1 cellular context compared by ENCODE assay signal in genomic region chr17:8186787-8187516, GRCh38.
TF ChIP-seq lines count a peak whose summit lies in the region.

No MANE protein-coding gene starts in this region.

TF ChIP-seq in HepG2, 621 proteins besides CTCF, POLR2A, EP300 and RAD21 (continued from another document and continues in another):
- no peak for TF ChIP-seq MYPOP (CRISPR knock-in tag; IDR thresholded peaks at IDR 0.05)
- no peak for TF ChIP-seq ZSCAN12 (CRISPR knock-in tag; IDR thresholded peaks at IDR 0.05)
- no peak; the same call in 1 of the 2 replicates for TF ChIP-seq HMG20A (CRISPR knock-in tag; IDR thresholded peaks at IDR 0.05; ENCODE audit: borderline replicate concordance)
- TF ChIP-seq ZNF567 (CRISPR knock-in tag; IDR thresholded peaks at IDR 0.05; ENCODE audit: borderline replicate concordance): no peak
- no peak for TF ChIP-seq GMEB1 (CRISPR knock-in tag; IDR thresholded peaks at IDR 0.05; ENCODE audit: borderline replicate concordance)
- 0 out of 3 replicates have a peak, but pooled peaks have one; percentile 26 for TF ChIP-seq MXI1 (IDR thresholded peaks at IDR 0.05; ENCODE audit: borderline replicate concordance, low read depth, low read length)
- no peak for TF ChIP-seq ZNF468 (CRISPR knock-in tag; IDR thresholded peaks at IDR 0.05)
- TF ChIP-seq TEAD3 (CRISPR knock-in tag; optimal IDR thresholded peaks at IDR 0.05; ENCODE audit: borderline replicate concordance): no peak
- no peak for TF ChIP-seq TERF1 (CRISPR knock-in tag; IDR thresholded peaks at IDR 0.05)
- no peak for TF ChIP-seq POLR2G (IDR thresholded peaks at IDR 0.05; ENCODE audit: low read depth, low read length)
- no peak; the same call in 1 of the 2 replicates for TF ChIP-seq WIZ (CRISPR knock-in tag; IDR thresholded peaks at IDR 0.05)
- TF ChIP-seq BATF2 (CRISPR knock-in tag; IDR thresholded peaks at IDR 0.05): no peak
- no peak for TF ChIP-seq BRCA1 (CRISPR knock-in tag; IDR thresholded peaks at IDR 0.05)
- TF ChIP-seq ZNF547 (CRISPR knock-in tag; IDR thresholded peaks at IDR 0.05): no peak; the same call in 1 of the 2 replicates
- TF ChIP-seq GATAD1 (CRISPR knock-in tag; IDR thresholded peaks at IDR 0.05): no peak
- TF ChIP-seq MNT (IDR thresholded peaks at IDR 0.05): no peak
- no peak for TF ChIP-seq GATA4 (IDR thresholded peaks at IDR 0.05; ENCODE audit: borderline replicate concordance, low read depth)
- TF ChIP-seq ZNF883 (CRISPR knock-in tag; IDR thresholded peaks at IDR 0.05; ENCODE audit: not compliant biosample characterization): no peak
- TF ChIP-seq SP140L (CRISPR knock-in tag; IDR thresholded peaks at IDR 0.05; ENCODE audit: borderline replicate concordance): no peak; the same call in 1 of the 2 replicates
- peak; percentile 79 for TF ChIP-seq ZNF503 (CRISPR knock-in tag; IDR thresholded peaks at IDR 0.05)
- no peak for TF ChIP-seq TBX3 (IDR thresholded peaks at IDR 0.05; ENCODE audit: borderline replicate concordance)
- TF ChIP-seq ZSCAN22 (CRISPR knock-in tag; IDR thresholded peaks at IDR 0.05): no peak
- TF ChIP-seq FOXP1 (IDR thresholded peaks at IDR 0.05): no peak
- no peak; the same call in 1 of the 2 replicates for TF ChIP-seq FOXP1 (CRISPR knock-in tag; IDR thresholded peaks at IDR 0.05)
- no peak; the same call in 1 of the 2 replicates for TF ChIP-seq RARA (CRISPR knock-in tag; IDR thresholded peaks at IDR 0.05)
- 0 out of 2 replicates have a peak, but pooled peaks have one; percentile 17 for TF ChIP-seq ZNF510 (CRISPR knock-in tag; IDR thresholded peaks at IDR 0.05; ENCODE audit: low read depth)
- no peak for TF ChIP-seq ZNF83 (CRISPR knock-in tag; IDR thresholded peaks at IDR 0.05; ENCODE audit: borderline replicate concordance)
- TF ChIP-seq MAZ (IDR thresholded peaks at IDR 0.05; ENCODE audit: borderline replicate concordance, low read depth, low read length): no peak
- peak; percentile 24; the same call in 1 of the 2 replicates for TF ChIP-seq MAZ (CRISPR knock-in tag; IDR thresholded peaks at IDR 0.05; ENCODE audit: low read depth)
- TF ChIP-seq PAX8 (CRISPR knock-in tag; IDR thresholded peaks at IDR 0.05; ENCODE audit: borderline replicate concordance): no peak
- no peak for TF ChIP-seq REL (CRISPR knock-in tag; conservative IDR thresholded peaks at IDR 0.05)
- TF ChIP-seq ZNF782 (CRISPR knock-in tag; IDR thresholded peaks at IDR 0.05; ENCODE audit: borderline replicate concordance): no peak
- no peak for TF ChIP-seq SMAD9 (CRISPR knock-in tag; IDR thresholded peaks at IDR 0.05)
- TF ChIP-seq RORA (CRISPR knock-in tag; IDR thresholded peaks at IDR 0.05): no peak
- TF ChIP-seq KMT2B (CRISPR knock-in tag; IDR thresholded peaks at IDR 0.05): no peak
- TF ChIP-seq ZNF205 (CRISPR knock-in tag; IDR thresholded peaks at IDR 0.05): no peak
- no peak for TF ChIP-seq ZNF644 (CRISPR knock-in tag; IDR thresholded peaks at IDR 0.05; ENCODE audit: low read depth)
- TF ChIP-seq ETS1 (CRISPR knock-in tag; IDR thresholded peaks at IDR 0.05): no peak
- TF ChIP-seq CHD4 (IDR thresholded peaks at IDR 0.05; ENCODE audit: borderline replicate concordance, low read length): 0 out of 2 replicates have a peak, but pooled peaks have one; percentile 48
- no peak for TF ChIP-seq ZC3H13 (CRISPR knock-in tag; IDR thresholded peaks at IDR 0.05)
- TF ChIP-seq TAF1 (CRISPR knock-in tag; IDR thresholded peaks at IDR 0.05): no peak
- no peak for TF ChIP-seq ZNF337 (CRISPR knock-in tag; IDR thresholded peaks at IDR 0.05; ENCODE audit: borderline replicate concordance, low read depth)
- TF ChIP-seq ZNF672 (CRISPR knock-in tag; IDR thresholded peaks at IDR 0.05): no peak
- no peak; the same call in 1 of the 2 replicates for TF ChIP-seq ZNF580 (CRISPR knock-in tag; IDR thresholded peaks at IDR 0.05; ENCODE audit: borderline replicate concordance, low read depth)
- no peak for TF ChIP-seq MXD3 (CRISPR knock-in tag; IDR thresholded peaks at IDR 0.05)
- TF ChIP-seq NCOR1 (IDR thresholded peaks at IDR 0.05; ENCODE audit: borderline replicate concordance, low read length): peak; percentile 69; the same call in 1 of the 2 replicates
- no peak for TF ChIP-seq ZNF446 (CRISPR knock-in tag; IDR thresholded peaks at IDR 0.05)
- no peak for TF ChIP-seq ZBTB37 (CRISPR knock-in tag; IDR thresholded peaks at IDR 0.05)
- TF ChIP-seq TRIM22 (IDR thresholded peaks at IDR 0.05): no peak
- TF ChIP-seq TRIM24 (CRISPR knock-in tag; IDR thresholded peaks at IDR 0.05): no peak
- no peak for TF ChIP-seq SP5 (CRISPR knock-in tag; IDR thresholded peaks at IDR 0.05; ENCODE audit: borderline replicate concordance, low read depth)
- TF ChIP-seq ZBTB21 (CRISPR knock-in tag; IDR thresholded peaks at IDR 0.05): no peak
- peak; percentile 73; the same call in 1 of the 2 replicates for TF ChIP-seq ZNF230 (CRISPR knock-in tag; IDR thresholded peaks at IDR 0.05)
- TF ChIP-seq LRRFIP1 (CRISPR knock-in tag; conservative IDR thresholded peaks at IDR 0.05): no peak
